ENCODE assay signal across 19 cellular contexts in the genomic region with DNA sequence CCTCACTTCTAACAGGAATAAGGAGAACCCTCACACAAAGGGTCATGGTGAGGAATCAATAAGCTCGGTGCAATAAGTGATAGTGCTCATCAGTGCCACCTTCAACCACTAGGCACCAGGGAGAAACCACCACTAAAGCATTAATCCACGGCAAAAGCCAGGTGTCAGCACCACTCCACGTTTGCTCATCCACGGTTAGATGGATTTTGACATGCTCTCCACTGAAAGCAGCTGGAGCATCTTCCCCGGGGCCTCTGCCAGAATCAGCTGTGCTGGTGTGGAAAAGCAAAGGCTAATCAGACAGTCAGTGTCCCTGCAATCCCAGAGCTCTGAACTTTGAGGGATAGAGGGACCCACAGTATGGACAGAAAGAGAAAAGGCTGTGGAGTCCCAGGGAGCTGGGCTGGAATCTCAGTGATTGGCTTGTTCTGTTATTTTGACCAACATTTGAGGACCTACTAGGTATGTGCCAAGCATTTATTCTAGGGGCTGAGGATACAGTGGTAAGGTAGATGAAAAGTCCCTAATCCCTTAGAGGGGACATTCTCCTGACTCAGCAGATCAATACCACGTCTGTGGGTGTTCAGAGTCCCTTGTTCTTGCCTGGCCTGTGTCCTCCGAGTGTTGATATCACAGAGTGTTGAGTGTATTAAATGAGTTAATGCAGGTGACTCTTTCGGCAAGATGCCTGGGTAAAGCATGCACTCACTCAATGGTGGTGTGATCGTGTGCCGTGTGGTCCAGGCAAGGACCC. TPM values are rescaled to one million over a fixed set of nuclear protein-coding genes. Genes with fewer than 3 reads are reported as not detected.
DNase-seq lines count a peak whose midpoint lies in the region; ATAC-seq and TF ChIP-seq lines count a peak whose summit lies in the region.
"Had no signal": no experiment of that assay in that cellular context is flagged by ENCODE, and none has a peak within 500 bp of the region (broad histone marks: within the 10 kb centered on the region; RNA-seq: fewer than 3 reads in every experiment).

No MANE protein-coding gene starts in this region.

- intact Hi-C loops in left colon (cut with DNase I, micrococcal nuclease), result no loop called here

- H3K4me3 Mint-ChIP-seq in glutamatergic neuron (ENCODE audit: unreplicated experiment), result no peak overlapping the region
- H3K4me3 Mint-ChIP-seq: activated naive CD8-positive, alpha-beta T cell; naive B cell had no signal

- H3K27me3 Mint-ChIP-seq in glutamatergic neuron (ENCODE audit: unreplicated experiment), result peaks cover 4% of the 10 kb centered on the region

- no peaks in the 10 kb centered on the region for H3K4me1 Mint-ChIP-seq in glutamatergic neuron (ENCODE audit: low read depth, unreplicated experiment)
- H3K4me1 Mint-ChIP-seq: naive B cell had no signal

- no peak for ATAC-seq in left colon
- no peak for ATAC-seq in HG02981 (IDR thresholded peaks at IDR 0.05; ENCODE audit: unreplicated experiment)

- in situ Hi-C loops in G401 (cut with HindIII; ENCODE audit: low sequenced_read_pairs), result no loop called here

- DNase-seq in AG10803 (ENCODE audit: low read depth) (peak; percentile 12), LHCN-M2 (ENCODE audit: low read depth) (peak; percentile 14), RPMI8226 (peak; percentile 15), glutamatergic neuron (no peak), G401 (ENCODE audit: low spot score) (no peak), left colon (no peak)
- DNase-seq in activated CD4-positive, CD25-positive, alpha-beta regulatory T cell (lab: John Stamatoyannopoulos, UW), result no peak
- DNase-seq: activated CD4-positive, alpha-beta T cell treated with anti-CD3 and anti-CD28 coated beads for 48 hours; effector CD8-positive, alpha-beta T cell; foreskin fibroblast; KG1; naive B cell; NCI-H2029; SHP77 treated with DMSO at 0.1 percent for 48 hours; T-helper 9 cell had no signal

- peak; percentile 25; the same call in 1 of the 2 replicates for TF ChIP-seq CTCF in AG10803 (conservative IDR thresholded peaks at IDR 0.05; ENCODE audit: low read length)
- TF ChIP-seq CTCF in glutamatergic neuron (IDR thresholded peaks at IDR 0.05; ENCODE audit: partially characterized antibody, unreplicated experiment), result peak; percentile 19

- no peaks in the 10 kb centered on the region for H3K36me3 Mint-ChIP-seq in glutamatergic neuron (ENCODE audit: unreplicated experiment)
- H3K36me3 Mint-ChIP-seq: activated naive CD8-positive, alpha-beta T cell had no signal

- H3K4me3 ChIP-seq in AG10803 (ENCODE audit: low read length), result no peak overlapping the region
- H3K4me3 ChIP-seq: cardiac muscle cell had no signal

- H3K9me3 Mint-ChIP-seq in glutamatergic neuron (ENCODE audit: unreplicated experiment), result peaks cover 4% of the 10 kb centered on the region

- no peak overlapping the region for H3K27ac Mint-ChIP-seq in glutamatergic neuron (ENCODE audit: unreplicated experiment)
- H3K27ac Mint-ChIP-seq: activated naive CD8-positive, alpha-beta T cell; progenitor cell of endocrine pancreas had no signal

RNA-seq across cellular contexts. Expression of a gene that starts 41.3 kb away (rescaled TPM):
- total RNA-seq in LHCN-M2 (2014; rRNA removed) (0.06 TPM in 1 of 2 replicates, not detected in the other), glutamatergic neuron (ENCODE audit: unreplicated experiment) (not detected), left colon (1 to 10 TPM; 1.2 to 1.3 TPM)
- polyA plus RNA-seq in LHCN-M2 (2012), result not detected
- total RNA-seq in G401 (2014; rRNA removed; shearing (Covaris generic)), result 13.7 and 24.0 TPM in 2 replicates

Comparison
In these comparisons a context has a peak if more than half of its experiments do, and no peak if none do; other contexts are left out.
1. DNase-seq: peak in AG10803 (single experiment), LHCN-M2 (single experiment) and RPMI8226 (single experiment); none in glutamatergic neuron (single experiment), G401 (single experiment), left colon (0 of 2) and activated CD4-positive, CD25-positive, alpha-beta regulatory T cell (0 of 4).